9 cellular contexts compared by ENCODE assay signal in the genomic region with DNA sequence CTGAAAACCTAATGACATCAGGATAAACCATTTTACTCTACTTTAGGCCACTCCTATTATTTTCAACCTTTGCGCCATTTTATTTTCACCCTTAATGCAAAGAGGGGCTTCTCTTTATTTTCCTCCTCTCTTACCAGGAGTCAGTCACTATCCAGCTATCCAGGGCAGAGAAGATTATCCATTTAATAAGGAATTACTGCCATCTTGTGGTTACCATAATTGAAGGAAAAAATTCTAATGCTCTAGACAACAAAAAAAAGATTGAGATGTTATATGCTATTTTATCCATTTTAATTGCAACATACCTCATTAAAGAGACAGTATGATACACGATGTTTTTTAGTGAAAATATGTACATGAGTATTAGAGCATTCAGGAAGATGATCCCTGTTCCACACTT.
A peak's percentile ranks its signal among the peaks of the same experiment; 100 is the strongest.
DNase-seq lines count a peak whose midpoint lies in the region; ATAC-seq and TF ChIP-seq lines count a peak whose summit lies in the region.
"Had no signal": no experiment of that assay in that cellular context is flagged by ENCODE, and none has a peak within 500 bp of the region (broad histone marks: within the 10 kb centered on the region; RNA-seq: fewer than 3 reads in every experiment).

No MANE protein-coding gene starts in this region.

- peak; percentile 80 for TF ChIP-seq RAD21 in HCT116 (IDR thresholded peaks at IDR 0.05; ENCODE audit: low read depth)

- in situ Hi-C loops in ACHN (cut with HindIII; ENCODE audit: low pct_ligation_motif_present, low pct_unique_long_range_greater_than_20kb, low sequenced_read_pairs), result no loop called here

- no peaks in the 10 kb centered on the region for H3K9me3 ChIP-seq in HCT116 (ENCODE audit: control insufficient read depth in 1 of 2, insufficient read depth in 1 of 2, low read depth in 1 of 2, low read length in 2 of 2)

- BruUV-seq in HCT116 (replicated peaks; lab: Mats Ljungman, UMichigan), result no TSS peak

- no peak overlapping the region for H3K9ac ChIP-seq in HCT116 (ENCODE audit: low read length)

- TF ChIP-seq POLR2A in HCT116 (IDR thresholded peaks at IDR 0.05; ENCODE audit: borderline replicate concordance, extremely low read depth, insufficient read depth, insufficient read length), result no peak

- H3K27ac ChIP-seq in HCT116 (ENCODE audit: low read depth, low read length), result no peak overlapping the region
- H3K27ac ChIP-seq in foreskin keratinocyte, result no peak overlapping the region

- TF ChIP-seq CTCF in HCT116 (IDR thresholded peaks at IDR 0.05 in 2 of 3, conservative IDR thresholded peaks at IDR 0.05 in 1 of 3; ENCODE audit: borderline replicate concordance in 1 of 3, insufficient read depth in 1 of 3, low read depth in 2 of 3, low read length in 2 of 3), result peak in 2 of 3 experiments; percentile 51 to 59; a peak in 3 of 6 replicates
- peak; percentile 76 for TF ChIP-seq CTCF in foreskin keratinocyte (conservative IDR thresholded peaks at IDR 0.05)

- peak overlapping the region; percentile 75 for H2AFZ ChIP-seq in HCT116 (ENCODE audit: low read depth, low read length, poor library complexity, severe bottlenecking)

- no peaks in the 10 kb centered on the region for H4K20me1 ChIP-seq in HCT116 (ENCODE audit: insufficient read depth)

- H3K4me1 ChIP-seq in HCT116 (ENCODE audit: control insufficient read depth in 1 of 2, insufficient read depth in 2 of 2, low read length in 2 of 2), result no peaks in the 10 kb centered on the region
- no peaks in the 10 kb centered on the region for H3K4me1 ChIP-seq in foreskin keratinocyte

- no peaks in the 10 kb centered on the region for H3K79me2 ChIP-seq in HCT116 (ENCODE audit: insufficient read depth, low read length)

- CTCF ChIA-PET in HCT116 (lab: Charles Lee), result interaction anchor here (0.6 to 3.3 kb wide), 9 partner anchors 155 to 1044 kb away, joined by 3 to 50 read pairs (median 4); partner anchors contain the start of gene PITX2

- no peaks in the 10 kb centered on the region for H3K36me3 ChIP-seq in HCT116 (ENCODE audit: control insufficient read depth in 1 of 2, insufficient read depth in 2 of 2, low read length in 2 of 2)

- RAD21 ChIA-PET in HCT116 (lab: Charles Lee; ENCODE audit: low non-redundant PET in 1 of 2, low total read pairs in 2 of 2, uncharacterized antibody in 2 of 2, unreplicated experiment in 2 of 2), result interaction anchor here in 1 of 2 experiments (0.7 kb wide), 1 partner anchor 1170 kb away, joined by 4 read pairs; no protein-coding TSS in a partner anchor

- intact Hi-C loops in HCT116 (cut with micrococcal nuclease), result loop anchor here (1.0 to 10.0 kb wide), 5 partner anchors 156 to 1631 kb away; no protein-coding TSS in a partner anchor

- H3K9me2 ChIP-seq in HCT116 (ENCODE audit: insufficient read depth), result no peaks in the 10 kb centered on the region

- no peak overlapping the region for H3K4me2 ChIP-seq in HCT116 (ENCODE audit: low read length)

- POLR2A ChIA-PET in HCT116 (lab: Charles Lee), result no interaction called here

- ATAC-seq in HCT116, result peak; percentile 76
- ATAC-seq in foreskin keratinocyte, result peak; percentile 59
- ATAC-seq in HG03039 (IDR thresholded peaks at IDR 0.05; ENCODE audit: unreplicated experiment), result no peak
- no peak for ATAC-seq in HG02571 (IDR thresholded peaks at IDR 0.05; ENCODE audit: unreplicated experiment)
- no peak for ATAC-seq in GM19463 (IDR thresholded peaks at IDR 0.05; ENCODE audit: unreplicated experiment)

- DNase-seq in ACHN (peak; percentile 42), HCT116 (ENCODE audit: low read depth, low spot score) (peak; percentile 23), RPMI7951 (ENCODE audit: low read depth) (peak; percentile 25), foreskin keratinocyte (peak in 1 of 2 donors; percentile 34), NCI-H2029 (lab: John Stamatoyannopoulos, UW) (no peak)
- DNase-seq: stimulated activated CD4-positive, alpha-beta T cell treated with anti-CD3 and anti-CD28 coated beads, Interleukin-2, amount 100 ng/mL, for 48 hours had no signal

- H3K27me3 ChIP-seq in HCT116 (ENCODE audit: insufficient read depth, low read length), result no peaks in the 10 kb centered on the region
- H3K27me3 ChIP-seq in foreskin keratinocyte, result no peaks in the 10 kb centered on the region

- H3K4me3 ChIP-seq in HCT116 (replicated peaks in 1 of 2; ENCODE audit: low read depth in 1 of 2, low read length in 2 of 2), result no peak overlapping the region

TF ChIP-seq in HCT116, 20 proteins besides CTCF, POLR2A, EP300 and RAD21:
- TF ChIP-seq EGR1 (IDR thresholded peaks at IDR 0.05; ENCODE audit: low read depth) (no peak), SIN3A (IDR thresholded peaks at IDR 0.05; ENCODE audit: low read depth) (no peak), SP1 (IDR thresholded peaks at IDR 0.05; ENCODE audit: low read depth) (no peak), EZH2 (IDR thresholded peaks at IDR 0.05) (no peak), YY1 (IDR thresholded peaks at IDR 0.05; ENCODE audit: extremely low read depth, insufficient replicate concordance, low read depth, low read length) (no peak)

Comparison
In these comparisons a context has a peak if more than half of its experiments do, and no peak if none do; other contexts are left out.
1. ATAC-seq: peak in HCT116 (single experiment) and foreskin keratinocyte (single experiment); none in HG03039 (single experiment), HG02571 (single experiment) and GM19463 (single experiment).